Comparison of ENCODE assay signal across 8 cellular contexts in genomic region chr5:42949348-42950090, GRCh38.
DNase-seq lines count a peak whose midpoint lies in the region; ATAC-seq and TF ChIP-seq lines count a peak whose summit lies in the region.

No MANE protein-coding gene starts in this region.

- peak overlapping the region; percentile 67 for H2BK20ac ChIP-seq in IMR-90 (ENCODE audit: low read depth, low read length)

- peak overlapping the region; percentile 86 for H2AFZ ChIP-seq in IMR-90 (replicated peaks; ENCODE audit: low read length, poor library complexity)

- peak; percentile 43 for TF ChIP-seq RAD21 in IMR-90 (IDR thresholded peaks at IDR 0.05; ENCODE audit: low read length)
- peak in 1 of 2 donors; percentile 14 for TF ChIP-seq RAD21 in liver (IDR thresholded peaks at IDR 0.05)

- H3K9ac ChIP-seq in IMR-90 (ENCODE audit: low read depth, low read length), result peak overlapping the region; percentile 59
- no peak overlapping the region for H3K9ac ChIP-seq in liver (ENCODE audit: low read depth in 1 of 2, low read length in 2 of 2)

- H3K27ac ChIP-seq in IMR-90 (ENCODE audit: insufficient read depth, low read length) (peak overlapping the region; percentile 96), breast epithelium (peak overlapping the region; percentile 45 to 95), liver (ENCODE audit: low read depth in 1 of 2, low read length in 2 of 2) (peak overlapping the region; percentile 1 to 32)

- peak overlapping the region; percentile 46; the same call in 1 of the 2 replicates for H3K23ac ChIP-seq in IMR-90 (ENCODE audit: low read depth, low read length)

- H3K9me1 ChIP-seq in IMR-90 (ENCODE audit: insufficient read depth, low read length), result no peaks in the 10 kb centered on the region

- peak overlapping the region; percentile 53 for H2BK15ac ChIP-seq in IMR-90 (ENCODE audit: low read depth, low read length)

- H3K14ac ChIP-seq in IMR-90 (replicated peaks; ENCODE audit: low read depth, low read length), result peak overlapping the region; percentile 46

- peak overlapping the region; percentile 85 for H3K4ac ChIP-seq in IMR-90 (ENCODE audit: low read depth, low read length)

- peak overlapping the region; percentile 41 for H4K91ac ChIP-seq in IMR-90 (ENCODE audit: insufficient read depth, low read depth, low read length)

- H3K27me3 ChIP-seq in IMR-90 (ENCODE audit: control insufficient read depth, insufficient read depth, low read length) (no peaks in the 10 kb centered on the region), breast epithelium (peaks cover 0 to 30% of the 10 kb centered on the region in 2 donors), liver (ENCODE audit: control insufficient read depth in 4 of 4, insufficient read depth in 4 of 4, low read length in 3 of 4) (peaks cover 3 to 19% (median 7%) of the 10 kb centered on the region in 4 donors)

- no peaks in the 10 kb centered on the region for H4K20me1 ChIP-seq in IMR-90 (ENCODE audit: insufficient read depth, low read length)

- CTCF ChIA-PET in IMR-90 (lab: Yijun Ruan, JAX), result interaction anchor here (0.5 to 1.4 kb wide), 2 partner anchors 38 to 59 kb away, joined by 3 to 5 read pairs; no protein-coding TSS in a partner anchor

- TSS peak; percentile 82 for BruUV-seq in IMR-90 (replicated peaks; lab: Mats Ljungman, UMichigan)

- peak overlapping the region; percentile 91 for H3K56ac ChIP-seq in IMR-90 (ENCODE audit: extremely low read depth, insufficient read depth, low read length)

- H3K36me3 ChIP-seq in IMR-90 (ENCODE audit: control insufficient read depth, insufficient read depth, low read length) (peaks cover 2% of the 10 kb centered on the region; the same call in 1 of the 2 replicates), breast epithelium (no peaks in the 10 kb centered on the region), liver (ENCODE audit: control insufficient read depth in 4 of 4, insufficient read depth in 3 of 4, low read depth in 1 of 4, low read length in 3 of 4) (no peaks in the 10 kb centered on the region)

- H3K4me3 ChIP-seq in IMR-90 (ENCODE audit: insufficient read depth, low read depth, low read length), result peak overlapping the region; percentile 28
- peak overlapping the region; percentile 45; the same call in 1 of the 2 replicates for H3K4me3 ChIP-seq in WI38 (ENCODE audit: low read depth, low read length)
- H3K4me3 ChIP-seq in breast epithelium, result peak overlapping the region; percentile 60 to 85 (median 64)
- H3K4me3 ChIP-seq in liver (ENCODE audit: low read depth in 1 of 3, low read length in 3 of 3), result peak overlapping the region in 1 of 3 donors; percentile 8

- dilution Hi-C loops in IMR-90 (cut with HindIII; ENCODE audit: low sequenced_read_pairs, unreplicated experiment), result no loop called here

- TF ChIP-seq POLR2A in IMR-90 (IDR thresholded peaks at IDR 0.05; ENCODE audit: low read depth, low read length), result no peak
- no peak for TF ChIP-seq POLR2A in breast epithelium (IDR thresholded peaks at IDR 0.05)

- DNase-seq in DMS53 (lab: John Stamatoyannopoulos, UW) (peak; percentile 94), IMR-90 (peak; percentile 83), breast epithelium (ENCODE audit: low spot score in 2 of 2) (no peak), midbrain (lab: John Stamatoyannopoulos, UW) (no peak)
- peak; percentile 76 for DNase-seq in stimulated activated naive B cell treated with anti-CD40 and anti-IgM and Interleukin-4, amounts not matched to agents 10 μg/mL and 1 μg/mL and 100 μg/mL, for 72 hours

- WGBS in IMR-90 (ENCODE audit: extremely low coverage in 2 of 2, insufficient read length in 1 of 2), 2 experiments, result 8% methylated on average over 18 of the region's 33 CpGs; no CpG with 5 or more reads in 1 of the 2 experiments
- 8% methylated on average over 33 of the region's 33 CpGs for WGBS in liver

- peaks cover 23 to 30% of the 10 kb centered on the region in 2 experiments for H3K79me1 ChIP-seq in IMR-90 (ENCODE audit: low read depth in 1 of 2, low read length in 2 of 2)

- peak overlapping the region; percentile 81 for H2BK120ac ChIP-seq in IMR-90 (ENCODE audit: low read depth, low read length)

- peak overlapping the region; percentile 92 for H2BK5ac ChIP-seq in IMR-90 (ENCODE audit: low read depth, low read length, poor library complexity, severe bottlenecking)

- in situ Hi-C loops in IMR-90 (cut with MboI; ENCODE audit: low sequenced_read_pairs), result loop anchor here (5.0 kb wide), 1 partner anchor 43 kb away; no protein-coding TSS in a partner anchor

- peak overlapping the region; percentile 76 to 79 for H4K8ac ChIP-seq in IMR-90 (ENCODE audit: low read depth in 2 of 2, low read length in 2 of 2)

- peak overlapping the region; percentile 94 for H3K4me2 ChIP-seq in IMR-90 (ENCODE audit: low read depth, low read length)

- no peaks in the 10 kb centered on the region for H3K9me3 Mint-ChIP-seq in stimulated activated naive B cell treated with anti-CD40 and anti-IgM and Interleukin-4, amounts not matched to agents 10 μg/mL and 1 μg/mL and 100 μg/mL, for 72 hours

- POLR2A ChIA-PET in IMR-90 (lab: Charles Lee; ENCODE audit: unreplicated experiment), result interaction anchor here (0.6 to 1.5 kb wide), 4 partner anchors 11 to 141 kb away, joined by 3 to 13 read pairs (median 4); no protein-coding TSS in a partner anchor

- H3K4me1 Mint-ChIP-seq in stimulated activated naive B cell treated with anti-CD40 and anti-IgM and Interleukin-4, amounts not matched to agents 10 μg/mL and 1 μg/mL and 100 μg/mL, for 72 hours, result peaks cover 10 to 38% of the 10 kb centered on the region in 2 donors

- H3K9me3 ChIP-seq in IMR-90 (ENCODE audit: control insufficient read depth, insufficient read depth, low read length), result peaks cover 28% of the 10 kb centered on the region
- H3K9me3 ChIP-seq in breast epithelium, result peaks cover 18 to 19% of the 10 kb centered on the region in 2 donors
- H3K9me3 ChIP-seq in liver (ENCODE audit: control insufficient read depth in 4 of 4, low read length in 3 of 4), result peaks cover 0 to 26% (median 2%) of the 10 kb centered on the region in 4 donors

- H3K4me3 Mint-ChIP-seq in stimulated activated naive B cell treated with anti-CD40 and anti-IgM and Interleukin-4, amounts not matched to agents 10 μg/mL and 1 μg/mL and 100 μg/mL, for 72 hours, result peak overlapping the region; percentile 80 to 94

- H2AK5ac ChIP-seq in IMR-90 (ENCODE audit: low read depth, low read length), result peak overlapping the region; percentile 14

- peak overlapping the region; percentile 12 for H2AK9ac ChIP-seq in IMR-90 (replicated peaks; ENCODE audit: low read depth, low read length, poor library complexity)

- intact Hi-C loops in IMR-90 (cut with micrococcal nuclease), result loop anchor here (1.0 to 5.0 kb wide), 5 partner anchors 41 to 563 kb away; partner anchors contain the start of genes ANXA2R and ZNF131
- intact Hi-C loops in breast epithelium (cut with DNase I; ENCODE audit: low total_unique reads), result loop anchor here (5.0 kb wide), 1 partner anchor 448 kb away; no protein-coding TSS in a partner anchor

- H3K27me3 Mint-ChIP-seq in stimulated activated naive B cell treated with anti-CD40 and anti-IgM and Interleukin-4, amounts not matched to agents 10 μg/mL and 1 μg/mL and 100 μg/mL, for 72 hours, result peaks cover 0 to 17% of the 10 kb centered on the region in 2 donors

- ATAC-seq in GM21447 (IDR thresholded peaks at IDR 0.05; ENCODE audit: unreplicated experiment) (peak; percentile 61), IMR-90 (ENCODE audit: low read depth) (peak; percentile 48)
- peak; percentile 73 to 74 for ATAC-seq in stimulated activated naive B cell treated with anti-CD40 and anti-IgM and Interleukin-4, amounts not matched to agents 10 μg/mL and 1 μg/mL and 100 μg/mL, for 72 hours (replicated peaks)

- peak overlapping the region; percentile 73 for H3K27ac Mint-ChIP-seq in stimulated activated naive B cell treated with anti-CD40 and anti-IgM and Interleukin-4, amounts not matched to agents 10 μg/mL and 1 μg/mL and 100 μg/mL, for 72 hours

- TF ChIP-seq CTCF in IMR-90 (conservative IDR thresholded peaks at IDR 0.05; ENCODE audit: low read depth, low read length) (peak; percentile 51), WI38 (IDR thresholded peaks at IDR 0.05; ENCODE audit: low read depth, low read length) (no peak), breast epithelium (IDR thresholded peaks at IDR 0.05) (peak in 2 of 3 donors; percentile 32 to 46), liver (IDR thresholded peaks at IDR 0.05; ENCODE audit: low read depth, low read length, missing input control) (peak; percentile 22)

- peak overlapping the region; percentile 79 for H3K18ac ChIP-seq in IMR-90 (ENCODE audit: low read depth, low read length)

- peak overlapping the region; percentile 85 for H4K5ac ChIP-seq in IMR-90 (ENCODE audit: low read depth, low read length)

- no peaks in the 10 kb centered on the region for H3K36me3 Mint-ChIP-seq in stimulated activated naive B cell treated with anti-CD40 and anti-IgM and Interleukin-4, amounts not matched to agents 10 μg/mL and 1 μg/mL and 100 μg/mL, for 72 hours

- peaks cover 4% of the 10 kb centered on the region for H3K4me1 ChIP-seq in IMR-90 (ENCODE audit: control insufficient read depth, insufficient read depth, low read length)
- H3K4me1 ChIP-seq in breast epithelium, result no peaks in the 10 kb centered on the region
- H3K4me1 ChIP-seq in liver (ENCODE audit: control insufficient read depth in 4 of 4, insufficient read depth in 4 of 4, low read length in 3 of 4), result peaks cover 0 to 10% (median 3%) of the 10 kb centered on the region in 4 donors

TF ChIP-seq in IMR-90, 13 proteins besides CTCF, POLR2A, EP300 and RAD21 (continues in another document):
- TF ChIP-seq USF2 (IDR thresholded peaks at IDR 0.05; ENCODE audit: low read depth, low read length), result no peak
- no peak for TF ChIP-seq MAZ (IDR thresholded peaks at IDR 0.05; ENCODE audit: borderline replicate concordance, low read depth, low read length)
- peak; percentile 59 for TF ChIP-seq MAFK (IDR thresholded peaks at IDR 0.05; ENCODE audit: low read depth, low read length)

TF ChIP-seq in liver, 16 proteins besides CTCF, POLR2A, EP300 and RAD21:
- TF ChIP-seq NR2F2 (IDR thresholded peaks at IDR 0.05) (peak; percentile 40), HNF4G (IDR thresholded peaks at IDR 0.05) (no peak)

Comparison
In these comparisons a context has a peak if more than half of its experiments do, and no peak if none do; other contexts are left out.
1. DNase-seq: peak in DMS53 (single experiment), IMR-90 (single experiment) and stimulated activated naive B cell treated with anti-CD40 and anti-IgM and Interleukin-4, amounts not matched to agents 10 μg/mL and 1 μg/mL and 100 μg/mL, for 72 hours (single experiment); none in breast epithelium (0 of 2) and midbrain (single experiment).
2. H3K27ac ChIP-seq: peak in every context shown above with its lines; median percentile 96 in IMR-90; 70 in breast epithelium; 16 in liver.
3. Peak in every context shown above with its lines, with median percentiles within 50 percentile points of each other: ATAC-seq.